ENCODE assay signal across 7 cellular contexts in genomic region chr3:177816667-177817208, GRCh38.
DNase-seq lines count a peak whose midpoint lies in the region; ATAC-seq and TF ChIP-seq lines count a peak whose summit lies in the region.

No MANE protein-coding gene starts in this region.

- intact Hi-C loops in uterus (cut with DNase I; ENCODE audit: low total_unique reads) = no loop called here

- in situ Hi-C loops in brain microvascular endothelial cell (cut with HindIII; ENCODE audit: low pct_ligation_motif_present, low sequenced_read_pairs) = no loop called here

- H3K4me2 ChIP-seq in KMS-11 = no peak overlapping the region

- H3K4me1 ChIP-seq in KMS-11 (ENCODE audit: low read depth, poor library complexity, severe bottlenecking) (no peaks in the 10 kb centered on the region), uterus (no peaks in the 10 kb centered on the region)

- no peaks in the 10 kb centered on the region for H4K20me1 ChIP-seq in KMS-11 (ENCODE audit: insufficient read depth)

- no peaks in the 10 kb centered on the region for H3K27me3 ChIP-seq in KMS-11 (ENCODE audit: insufficient read depth, low read depth)
- no peaks in the 10 kb centered on the region for H3K27me3 ChIP-seq in brain microvascular endothelial cell (replicated peaks)
- no peaks in the 10 kb centered on the region for H3K27me3 ChIP-seq in uterus

- no peak for ATAC-seq in HG03442 (IDR thresholded peaks at IDR 0.05; ENCODE audit: unreplicated experiment)

- H3K9me3 ChIP-seq in uterus = no peaks in the 10 kb centered on the region

- H3K27ac ChIP-seq in KMS-11 (no peak overlapping the region), brain microvascular endothelial cell (no peak overlapping the region), uterus (peak overlapping the region; percentile 43 to 55)

- H2AFZ ChIP-seq in KMS-11 (ENCODE audit: low read depth) = peak overlapping the region; percentile 6; the same call in 1 of the 2 replicates

- no peak for TF ChIP-seq POLR2A in uterus (IDR thresholded peaks at IDR 0.05)

- H3K36me3 ChIP-seq in KMS-11 (ENCODE audit: insufficient read depth) (no peaks in the 10 kb centered on the region), brain microvascular endothelial cell (replicated peaks) (no peaks in the 10 kb centered on the region), uterus (no peaks in the 10 kb centered on the region)

- H3K4me3 ChIP-seq in KMS-11 (IDR thresholded peaks at IDR 0.05; ENCODE audit: insufficient read depth, low read depth, low read length) (no peak overlapping the region), brain microvascular endothelial cell (ENCODE audit: low read depth, low read length) (no peak overlapping the region), uterus (no peak overlapping the region)

- no peak overlapping the region for H3K9ac ChIP-seq in KMS-11

- DNase-seq in brain microvascular endothelial cell (peak; percentile 54), kidney glomerular epithelial cell (lab: John Stamatoyannopoulos, UW) (peak; percentile 69), uterus (no peak), dedifferentiated amniotic fluid mesenchymal stem cell (ENCODE audit: extremely low spot score) (no peak)
- DNase-seq in activated CD4-positive, CD25-positive, alpha-beta regulatory T cell treated with anti-CD3 and anti-CD28 coated beads, Interleukin-2, amount 50 U/mL, for 72 hours = no peak

- TF ChIP-seq CTCF in KMS-11 (conservative IDR thresholded peaks at IDR 0.05; ENCODE audit: low read depth, low read length) (no peak), brain microvascular endothelial cell (IDR thresholded peaks at IDR 0.05; ENCODE audit: low read depth, low read length, missing control alignments) (no peak), uterus (IDR thresholded peaks at IDR 0.05) (peak in 2 of 4 experiments; percentile 2 to 8)

- no peaks in the 10 kb centered on the region for H3K79me2 ChIP-seq in KMS-11 (ENCODE audit: insufficient read depth, low read depth)

Comparison
In these comparisons a context has a peak if more than half of its experiments do, and no peak if none do; other contexts are left out.
1. H3K27ac ChIP-seq: peak in uterus (2 of 2); none in KMS-11 (single experiment) and brain microvascular endothelial cell (single experiment).
2. DNase-seq: peak in brain microvascular endothelial cell (single experiment) and kidney glomerular epithelial cell (single experiment); none in uterus (0 of 2), dedifferentiated amniotic fluid mesenchymal stem cell (single experiment) and activated CD4-positive, CD25-positive, alpha-beta regulatory T cell treated with anti-CD3 and anti-CD28 coated beads, Interleukin-2, amount 50 U/mL, for 72 hours (single experiment).